ENCODE assay signal across 19 cellular contexts in genomic region chr3:160806686-160807085, GRCh38. TPM values are rescaled to one million over a fixed set of nuclear protein-coding genes. Genes with fewer than 3 reads are reported as not detected.
DNase-seq lines count a peak whose midpoint lies in the region; ATAC-seq, FAIRE-seq and TF ChIP-seq lines count a peak whose summit lies in the region.
"Had no signal": no experiment of that assay in that cellular context is flagged by ENCODE, and none has a peak within 500 bp of the region (broad histone marks: within the 10 kb centered on the region; RNA-seq: fewer than 3 reads in every experiment).

No MANE protein-coding gene starts in this region.

- POLR2A ChIA-PET in K562 (lab: Yijun Ruan, JAX) = no interaction called here

- H3K27me3 ChIP-seq in right atrium auricular region (no peaks in the 10 kb centered on the region), K562 (ENCODE audit: control insufficient read depth in 2 of 2, insufficient read depth in 2 of 2, low read length in 2 of 2) (no peaks in the 10 kb centered on the region), psoas muscle (ENCODE audit: insufficient read depth in 3 of 3, low read length in 2 of 3) (no peaks in the 10 kb centered on the region), tibial artery (no peaks in the 10 kb centered on the region)
- H3K27me3 ChIP-seq: BE2C had no signal

- H3K79me2 ChIP-seq in K562 (ENCODE audit: control insufficient read depth, insufficient read depth, low read length) = no peaks in the 10 kb centered on the region

- no TSS peak for BruUV-seq in K562 (replicated peaks; lab: Mats Ljungman, UMichigan)

- H3K27me3 Mint-ChIP-seq in activated naive CD8-positive, alpha-beta T cell treated with anti-CD3 and anti-CD28 coated beads, Interleukin-2, amount 50 U/mL, for 24 hours = peaks cover 5% of the 10 kb centered on the region

- FAIRE-seq in K562 (lab: Jason Lieb, UNC) = no peak
- FAIRE-seq: A549, GM12878, GM18507, H1, HepG2, HTR-8/SVneo had no signal

- H3K9ac ChIP-seq in K562 (ENCODE audit: insufficient read depth in 1 of 2, low read depth in 2 of 2, low read length in 2 of 2) = no peak overlapping the region

- H3K4me3 Mint-ChIP-seq in activated naive CD8-positive, alpha-beta T cell treated with anti-CD3 and anti-CD28 coated beads, Interleukin-2, amount 50 U/mL, for 24 hours = no peak overlapping the region
- H3K4me3 Mint-ChIP-seq: CD4-positive, alpha-beta memory T cell; HFFc6 had no signal

- TF ChIP-seq POLR2A in K562 (conservative IDR thresholded peaks at IDR 0.05) = no peak

- H3K9me3 Mint-ChIP-seq in activated naive CD8-positive, alpha-beta T cell treated with anti-CD3 and anti-CD28 coated beads, Interleukin-2, amount 50 U/mL, for 24 hours = no peaks in the 10 kb centered on the region
- H3K9me3 Mint-ChIP-seq: CD4-positive, alpha-beta memory T cell; HFFc6 had no signal

- WGBS in K562 (ENCODE audit: insufficient coverage, low coverage, missing lambda C conversion rate) = 2% methylated on average over 3 of the region's 3 CpGs
- WGBS in psoas muscle, 3 donors = 76 to 94% (median 78%) methylated on average over 3 of the region's 3 CpGs

- H3K4me3 ChIP-seq in right atrium auricular region (no peak overlapping the region), K562 (no peak overlapping the region), psoas muscle (no peak overlapping the region), tibial artery (no peak overlapping the region)
- H3K4me3 ChIP-seq: A549, GM12878, HAP-1 had no signal

- H3K9me1 ChIP-seq in K562 (ENCODE audit: control insufficient read depth, insufficient read depth, low read length) = no peaks in the 10 kb centered on the region

- H3K27ac Mint-ChIP-seq in activated naive CD8-positive, alpha-beta T cell treated with anti-CD3 and anti-CD28 coated beads, Interleukin-2, amount 50 U/mL, for 24 hours = no peak overlapping the region
- H3K27ac Mint-ChIP-seq: HFFc6 had no signal

- no peaks in the 10 kb centered on the region for H3K36me3 Mint-ChIP-seq in activated naive CD8-positive, alpha-beta T cell treated with anti-CD3 and anti-CD28 coated beads, Interleukin-2, amount 50 U/mL, for 24 hours (ENCODE audit: low read depth)
- H3K36me3 Mint-ChIP-seq: CD4-positive, alpha-beta memory T cell had no signal

- CTCF ChIA-PET in K562 (lab: Yijun Ruan, JAX; ENCODE audit: low intra/inter-chr PET ratio) = no interaction called here

- in situ Hi-C loops in K562 (cut with MboI) = no loop called here

- no peak overlapping the region for H3K4me2 ChIP-seq in K562 (ENCODE audit: insufficient read depth, low read length)
- H3K4me2 ChIP-seq: A549 had no signal

- H4K20me1 ChIP-seq in K562 (replicated peaks; ENCODE audit: control insufficient read depth, insufficient read depth, low read length) = 0 out of 2 replicates have a peak, but pooled peaks cover 2% of the 10 kb centered on the region

- peaks cover 7% of the 10 kb centered on the region for H3K4me1 Mint-ChIP-seq in activated naive CD8-positive, alpha-beta T cell treated with anti-CD3 and anti-CD28 coated beads, Interleukin-2, amount 50 U/mL, for 24 hours

- peaks cover 0 to 63% of the 10 kb centered on the region in 2 donors for H3K4me1 ChIP-seq in right atrium auricular region
- no peaks in the 10 kb centered on the region for H3K4me1 ChIP-seq in K562 (replicated peaks in 1 of 2; ENCODE audit: control insufficient read depth in 2 of 2, insufficient read depth in 2 of 2, low read length in 2 of 2)
- H3K4me1 ChIP-seq in psoas muscle = peaks cover 88% of the 10 kb centered on the region
- H3K4me1 ChIP-seq in tibial artery = peaks cover 4 to 83% (median 58%) of the 10 kb centered on the region in 4 donors
- H3K4me1 ChIP-seq: A549 had no signal

- intact Hi-C loops in cardiac septum (cut with DNase I) (no loop called here), K562 (cut with micrococcal nuclease) (no loop called here), psoas muscle (cut with DNase I) (loop anchor here (5.0 to 10.0 kb wide), 2 partner anchors 49 to 68 kb away; partner anchors contain the start of gene PPM1L (in 2 of the 2)), tibial artery (cut with DNase I; ENCODE audit: low total_unique reads) (no loop called here), head of caudate nucleus (cut with DNase I) (no loop called here)

- ATAC-seq in K562 (no peak), psoas muscle (no peak)
- no peak for ATAC-seq in activated naive CD8-positive, alpha-beta T cell treated with anti-CD3 and anti-CD28 coated beads, Interleukin-2, amount 50 U/mL, for 24 hours
- ATAC-seq: A549, GM12878, HepG2 had no signal

- no peak for TF ChIP-seq CTCF in right atrium auricular region (IDR thresholded peaks at IDR 0.05)
- TF ChIP-seq CTCF in K562 (IDR thresholded peaks at IDR 0.05 in 2 of 3, conservative IDR thresholded peaks at IDR 0.05 in 1 of 3; ENCODE audit: insufficient read depth in 2 of 3, low read depth in 1 of 3, low read length in 3 of 3) = no peak
- TF ChIP-seq CTCF in psoas muscle (IDR thresholded peaks at IDR 0.05) = no peak
- TF ChIP-seq CTCF in tibial artery (IDR thresholded peaks at IDR 0.05) = no peak

- no peak overlapping the region for H2AFZ ChIP-seq in K562 (ENCODE audit: low read depth, low read length)

- TF ChIP-seq RAD21 in K562 (CRISPR knock-in tag; conservative IDR thresholded peaks at IDR 0.05 in 1 of 2, IDR thresholded peaks at IDR 0.05 in 1 of 2) = no peak

- H3K9me3 ChIP-seq in right atrium auricular region (no peaks in the 10 kb centered on the region), K562 (replicated peaks; ENCODE audit: control insufficient read depth, insufficient read depth, low read depth, low read length) (no peaks in the 10 kb centered on the region), psoas muscle (no peaks in the 10 kb centered on the region), tibial artery (no peaks in the 10 kb centered on the region)
- H3K9me3 ChIP-seq: A549, BE2C, HAP-1 had no signal

- H3K36me3 ChIP-seq in right atrium auricular region (no peaks in the 10 kb centered on the region), K562 (ENCODE audit: control insufficient read depth, insufficient read depth, low read length) (no peaks in the 10 kb centered on the region), psoas muscle (ENCODE audit: insufficient read depth in 1 of 2, low read depth in 1 of 2) (no peaks in the 10 kb centered on the region), tibial artery (no peaks in the 10 kb centered on the region)
- H3K36me3 ChIP-seq: BE2C, HAP-1 had no signal

- H3K27ac ChIP-seq in right atrium auricular region (peak overlapping the region; percentile 71 to 85), K562 (ENCODE audit: extremely low read depth, low read depth, low read length) (no peak overlapping the region), psoas muscle (peak overlapping the region; percentile 92), tibial artery (peak overlapping the region; percentile 57 to 70)
- H3K27ac ChIP-seq: A549, C4-2B had no signal

- DNase-seq in right atrium auricular region (ENCODE audit: low spot score) (no peak), cardiac septum (ENCODE audit: low spot score) (no peak), K562 (ENCODE audit: extremely low read depth in 1 of 4, low spot score in 3 of 4) (no peak), psoas muscle (no peak), tibial artery (no peak), head of caudate nucleus (no peak)
- DNase-seq in activated naive CD8-positive, alpha-beta T cell treated with anti-CD3 and anti-CD28 coated beads, Interleukin-2, amount 50 U/mL, for 24 hours = no peak
- DNase-seq: BE2C; CD4-positive, alpha-beta memory T cell; DMS79; HFFc6 had no signal

- TF ChIP-seq EP300 in K562 (IDR thresholded peaks at IDR 0.05; ENCODE audit: low read length) = no peak

TF ChIP-seq in K562, 482 proteins besides CTCF, POLR2A, EP300 and RAD21:
- TF ChIP-seq NBN (IDR thresholded peaks at IDR 0.05; ENCODE audit: low read depth) (no peak), ZNF512 (tag; IDR thresholded peaks at IDR 0.05) (peak; percentile 53; the same call in 1 of the 2 replicates)

RNA-seq across cellular contexts. Expression of gene PPM1L, which starts 50.7 kb away (rescaled TPM):
- total RNA-seq in right atrium auricular region (10 to 100 TPM; 23.8 to 47.4 TPM), cardiac septum (28.8 TPM), K562 (2014; rRNA removed) (0.41 TPM in 2 replicates), K562 (2014; rRNA removed; fragmentation: Illumina TruSeq; extraction: Trizol) (0.19 and 0.22 TPM in 2 replicates), K562 (2015; rRNA removed; fragmentation: Illumina TruSeq; extraction: Trizol) (0.11 and 0.14 TPM in 2 replicates), K562 (2021) (0.31 and 0.38 TPM in 2 replicates), psoas muscle (10 to 100 TPM; 66.0 to 76.1 (median 68.2) TPM)
- 0.44 and 1.1 TPM in 2 replicates for total RNA-seq in K562 (2011; cell fraction: chromatin; rRNA removed; ENCODE audit: low replicate concordance)
- 0.53 and 0.83 TPM in 2 replicates for total RNA-seq in K562 (2011; cell fraction: nucleolus; rRNA removed)
- total RNA-seq in K562 (2011; cell fraction: nucleoplasm; rRNA removed) = 0.88 and 1.1 TPM in 2 replicates
- polyA plus RNA-seq in K562 (2011; rRNA removed) (0.09 and 0.14 TPM in 2 replicates), K562 (2014; fragmentation: Illumina TruSeq; extraction: Trizol) (0.08 and 0.12 TPM in 2 replicates), K562 (2014; fragmentation: Nextera tagmentation; extraction: Ambion mirVana) (under 1 TPM; 0.01 TPM), K562 (2014; rRNA removed) (0.34 TPM in 2 replicates), psoas muscle (10 to 100 TPM in 2 of 3 donors, 1 to 10 TPM in 1; 6.2 to 41.7 (median 10.5) TPM)
- 0.01 and 0.16 TPM in 2 replicates for polyA plus RNA-seq in K562 (2011; cell fraction: cytosol; rRNA removed)
- 0.17 and 0.28 TPM in 2 replicates for polyA plus RNA-seq in K562 (2011; cell fraction: nucleus; rRNA removed)
- polyA plus RNA-seq in K562 (2012) = 0.10 and 0.11 TPM in 2 replicates
- 0.27 and 0.49 TPM in 2 replicates for polyA minus RNA-seq in K562 (2011; rRNA and poly(A)+ RNA removed)
- polyA minus RNA-seq in K562 (2011; cell fraction: cytosol; rRNA and poly(A)+ RNA removed) = 0.18 and 0.76 TPM in 2 replicates
- 0.22 and 0.67 TPM in 2 replicates for polyA minus RNA-seq in K562 (2011; cell fraction: nucleus; rRNA and poly(A)+ RNA removed)

Comparison
In these comparisons a context has a peak if more than half of its experiments do, and no peak if none do; other contexts are left out.
1. RNA of gene PPM1L, which starts 50.7 kb away (total RNA-seq): 66.0 to 76.1 TPM in psoas muscle, 23.8 to 47.4 TPM in right atrium auricular region and 28.8 TPM in cardiac septum (single experiment); 0.11 to 1.1 TPM in K562; every median in the first group is over 10 times any median in the second.
2. intact Hi-C loops: an anchor here in psoas muscle (5.0 to 10.0 kb wide); none called in cardiac septum, K562, tibial artery and head of caudate nucleus.